Comparison of ENCODE assay signal across 20 cellular contexts in genomic region chr9:126952180-126952960, GRCh38. TPM values are rescaled to one million over a fixed set of nuclear protein-coding genes. Genes with fewer than 3 reads are reported as not detected.
DNase-seq lines count a peak whose midpoint lies in the region; ATAC-seq and TF ChIP-seq lines count a peak whose summit lies in the region.
"Had no signal": no experiment of that assay in that cellular context is flagged by ENCODE, and none has a peak within 500 bp of the region (broad histone marks: within the 10 kb centered on the region; RNA-seq: fewer than 3 reads in every experiment).

No MANE protein-coding gene starts in this region.

- DNase-seq in left ventricle myocardium inferior (no peak), Right ventricle myocardium superior (no peak), chondrocyte (ENCODE audit: low spot score) (no peak), upper lobe of right lung (no peak), AG20443 (ENCODE audit: low spot score) (no peak), mesenteric fat pad (ENCODE audit: low spot score) (no peak)
- DNase-seq in NK-92 treated with Interleukin-12 subunit alpha and Interleukin-12 subunit beta, amount 100 ng/mL, for 24 hours (lab: John Stamatoyannopoulos, UW), result no peak
- DNase-seq: activated CD4-positive, alpha-beta T cell treated with anti-CD3 and anti-CD28 coated beads, Interleukin-2, amount 50 U/mL, for 1 hour; activated CD8-positive, alpha-beta memory T cell treated with anti-CD3 and anti-CD28 coated beads, Interleukin-2, amount 50 U/mL, for 48 hours; activated effector memory CD4-positive, alpha-beta T cell treated with Interleukin-2 at 50 U/mL for 16 hours; NCI-H1694; PC-9; SJCRH30; stimulated activated CD8-positive, alpha-beta memory T cell treated with anti-CD3 and anti-CD28 coated beads, Interleukin-4, amount 100 ng/mL, for 48 hours; substantia nigra had no signal

- no peaks in the 10 kb centered on the region for H3K36me3 Mint-ChIP-seq in chondrocyte (ENCODE audit: low read depth)
- H3K36me3 Mint-ChIP-seq: neural progenitor cell had no signal

- ATAC-seq in Right ventricle myocardium superior (ENCODE audit: poor library complexity) (no peak), upper lobe of right lung (peak; percentile 43)

- TF ChIP-seq CTCF in left ventricle myocardium inferior (IDR thresholded peaks at IDR 0.05; ENCODE audit: borderline replicate concordance) (no peak), chondrocyte (IDR thresholded peaks at IDR 0.05) (no peak), upper lobe of right lung (IDR thresholded peaks at IDR 0.05) (no peak)

- H3K27me3 ChIP-seq in left ventricle myocardium inferior (ENCODE audit: low read depth) (no peaks in the 10 kb centered on the region), muscle layer of duodenum (ENCODE audit: low read depth, low read length) (no peaks in the 10 kb centered on the region), upper lobe of right lung (no peaks in the 10 kb centered on the region)
- H3K27me3 ChIP-seq: neural progenitor cell, SJCRH30 had no signal

- H3K36me3 ChIP-seq in left ventricle myocardium inferior (no peaks in the 10 kb centered on the region), muscle layer of duodenum (ENCODE audit: control insufficient read depth in 1 of 2, insufficient read depth in 2 of 2, low read length in 2 of 2) (no peaks in the 10 kb centered on the region), upper lobe of right lung (no peaks in the 10 kb centered on the region)
- H3K36me3 ChIP-seq: neural progenitor cell, SJCRH30 had no signal

- intact Hi-C loops in left ventricle myocardium inferior (cut with micrococcal nuclease) (no loop called here), Right ventricle myocardium superior (cut with DNase I) (no loop called here), upper lobe of right lung (cut with DNase I) (no loop called here)

- peak overlapping the region; percentile 62 for H3K27ac Mint-ChIP-seq in chondrocyte (ENCODE audit: unreplicated experiment)

- H3K4me3 ChIP-seq in left ventricle myocardium inferior (no peak overlapping the region), muscle layer of duodenum (ENCODE audit: low read depth in 1 of 2, low read length in 2 of 2) (no peak overlapping the region), upper lobe of right lung (no peak overlapping the region)
- H3K4me3 ChIP-seq: neural progenitor cell, PC-9, SJCRH30 had no signal

- H3K4me3 Mint-ChIP-seq in chondrocyte (ENCODE audit: unreplicated experiment), result no peak overlapping the region
- H3K4me3 Mint-ChIP-seq: central memory CD8-positive, alpha-beta T cell; neural progenitor cell had no signal

- H3K9me3 ChIP-seq in left ventricle myocardium inferior (replicated peaks), result no peaks in the 10 kb centered on the region
- H3K9me3 ChIP-seq in muscle layer of duodenum (ENCODE audit: control insufficient read depth in 1 of 2, low read length in 2 of 2), result no peaks in the 10 kb centered on the region
- H3K9me3 ChIP-seq in upper lobe of right lung, result no peaks in the 10 kb centered on the region
- H3K9me3 ChIP-seq: SJCRH30 had no signal

- H3K4me1 Mint-ChIP-seq in chondrocyte (ENCODE audit: low read depth), result peaks cover 23% of the 10 kb centered on the region

- peaks cover 23% of the 10 kb centered on the region for H3K4me1 ChIP-seq in left ventricle myocardium inferior
- H3K4me1 ChIP-seq in muscle layer of duodenum (ENCODE audit: control insufficient read depth in 1 of 2, insufficient read depth in 2 of 2, low read length in 2 of 2), result peaks cover 13 to 15% of the 10 kb centered on the region in 2 donors
- no peaks in the 10 kb centered on the region for H3K4me1 ChIP-seq in upper lobe of right lung

- H3K27ac ChIP-seq in left ventricle myocardium inferior (replicated peaks) (peak overlapping the region; percentile 27), muscle layer of duodenum (ENCODE audit: low read length) (peak overlapping the region; percentile 24), upper lobe of right lung (no peak overlapping the region)
- H3K27ac ChIP-seq: epithelial cell of prostate, neural progenitor cell, PC-9, SJCRH30, VCaP had no signal

- H3K9me3 Mint-ChIP-seq in chondrocyte (ENCODE audit: low read depth), result no peaks in the 10 kb centered on the region
- H3K9me3 Mint-ChIP-seq: central memory CD8-positive, alpha-beta T cell; neural progenitor cell had no signal

- no peaks in the 10 kb centered on the region for H3K27me3 Mint-ChIP-seq in chondrocyte (ENCODE audit: low read depth)
- H3K27me3 Mint-ChIP-seq: central memory CD8-positive, alpha-beta T cell had no signal

RNA-seq across cellular contexts. Expression of gene RALGPS1, which starts 37.8 kb away (rescaled TPM):
- total RNA-seq in left ventricle myocardium inferior, result 18.9 TPM
- 17.7 TPM for total RNA-seq in Right ventricle myocardium superior
- total RNA-seq in chondrocyte, result 6.8 to 9.0 TPM (median 8.1 TPM) in 3 replicates
- total RNA-seq in upper lobe of right lung, result 15.9 TPM
- total RNA-seq in mesenteric fat pad, result 4.8 TPM
